Comparison of ENCODE assay signal across 9 cellular contexts in genomic region chr3:132317229-132317948, GRCh38. TPM values are rescaled to one million over a fixed set of nuclear protein-coding genes. Genes with fewer than 3 reads are reported as not detected.
DNase-seq lines count a peak whose midpoint lies in the region; ATAC-seq and TF ChIP-seq lines count a peak whose summit lies in the region.
"Had no signal": no experiment of that assay in that cellular context is flagged by ENCODE, and none has a peak within 500 bp of the region (broad histone marks: within the 10 kb centered on the region; RNA-seq: fewer than 3 reads in every experiment).

A gene with protein sequence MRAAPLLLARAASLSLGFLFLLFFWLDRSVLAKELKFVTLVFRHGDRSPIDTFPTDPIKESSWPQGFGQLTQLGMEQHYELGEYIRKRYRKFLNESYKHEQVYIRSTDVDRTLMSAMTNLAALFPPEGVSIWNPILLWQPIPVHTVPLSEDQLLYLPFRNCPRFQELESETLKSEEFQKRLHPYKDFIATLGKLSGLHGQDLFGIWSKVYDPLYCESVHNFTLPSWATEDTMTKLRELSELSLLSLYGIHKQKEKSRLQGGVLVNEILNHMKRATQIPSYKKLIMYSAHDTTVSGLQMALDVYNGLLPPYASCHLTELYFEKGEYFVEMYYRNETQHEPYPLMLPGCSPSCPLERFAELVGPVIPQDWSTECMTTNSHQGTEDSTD (plus strand): TSS chr3:132317407. CDS start chr3:132317457, 50 bp downstream.

- H3K4me1 ChIP-seq in foreskin keratinocyte, result peaks cover 15% of the 10 kb centered on the region
- H3K4me1 ChIP-seq in CD8-positive, alpha-beta memory T cell (ENCODE audit: insufficient read depth, low read length), result no peaks in the 10 kb centered on the region

- TF ChIP-seq CTCF in foreskin keratinocyte (conservative IDR thresholded peaks at IDR 0.05), result no peak
- TF ChIP-seq CTCF in progenitor cell of endocrine pancreas (IDR thresholded peaks at IDR 0.05; ENCODE audit: unreplicated experiment), result peak; percentile 6

- H3K27ac ChIP-seq in foreskin keratinocyte, result peak within 1 kb of the TSS; percentile 65
- H3K27ac ChIP-seq in CD8-positive, alpha-beta memory T cell (ENCODE audit: low read depth, low read length), result no peak within 1 kb of the TSS

- H3K36me3 ChIP-seq in CD8-positive, alpha-beta memory T cell (ENCODE audit: insufficient read depth, low read length), result no peaks in the 10 kb centered on the region

- peaks cover 24% of the 10 kb centered on the region for H3K4me1 Mint-ChIP-seq in progenitor cell of endocrine pancreas (ENCODE audit: low read depth)
- H3K4me1 Mint-ChIP-seq in CD8-positive, alpha-beta memory T cell, result no peaks in the 10 kb centered on the region

- H3K27ac Mint-ChIP-seq in progenitor cell of endocrine pancreas, result peak within 1 kb of the TSS; percentile 99
- no peak within 1 kb of the TSS for H3K27ac Mint-ChIP-seq in CD8-positive, alpha-beta memory T cell

- H3K9me3 ChIP-seq in CD8-positive, alpha-beta memory T cell (ENCODE audit: low read length), result no peaks in the 10 kb centered on the region

- POLR2A ChIA-PET in CD8-positive, alpha-beta memory T cell (lab: Charles Lee), result no interaction called here

- H3K9me3 Mint-ChIP-seq in progenitor cell of endocrine pancreas (ENCODE audit: low read depth), result peaks cover 14% of the 10 kb centered on the region
- H3K9me3 Mint-ChIP-seq in CD8-positive, alpha-beta memory T cell, result peaks cover 0 to 2% (median 0%) of the 10 kb centered on the region in 5 donors

- no peak within 1 kb of the TSS for H3K4me3 ChIP-seq in CD8-positive, alpha-beta memory T cell (ENCODE audit: low read length)

- H3K27me3 ChIP-seq in foreskin keratinocyte, result no peaks in the 10 kb centered on the region
- H3K27me3 ChIP-seq in CD8-positive, alpha-beta memory T cell (ENCODE audit: insufficient read depth, low read length, poor library complexity, severe bottlenecking), result no peaks in the 10 kb centered on the region

- H3K27me3 Mint-ChIP-seq in progenitor cell of endocrine pancreas, result no peaks in the 10 kb centered on the region
- peaks cover 8 to 41% of the 10 kb centered on the region in 2 donors for H3K27me3 Mint-ChIP-seq in CD8-positive, alpha-beta memory T cell

- H3K36me3 Mint-ChIP-seq in progenitor cell of endocrine pancreas (ENCODE audit: insufficient read depth), result peaks cover 9% of the 10 kb centered on the region
- H3K36me3 Mint-ChIP-seq in CD8-positive, alpha-beta memory T cell, result no peaks in the 10 kb centered on the region

- ATAC-seq in HG03095 (IDR thresholded peaks at IDR 0.05; ENCODE audit: unreplicated experiment) (peak; percentile 72), foreskin keratinocyte (peak; percentile 81), GM21447 (IDR thresholded peaks at IDR 0.05; ENCODE audit: unreplicated experiment) (no peak), HG02981 (IDR thresholded peaks at IDR 0.05; ENCODE audit: unreplicated experiment) (no peak)

- CTCF ChIA-PET in CD8-positive, alpha-beta memory T cell (lab: Charles Lee), result no interaction called here

- peak within 1 kb of the TSS; percentile 69 for H3K4me3 Mint-ChIP-seq in progenitor cell of endocrine pancreas (ENCODE audit: low read depth)
- no peak within 1 kb of the TSS for H3K4me3 Mint-ChIP-seq in CD8-positive, alpha-beta memory T cell

- DNase-seq in DMS53 (lab: John Stamatoyannopoulos, UW) (peak; percentile 62), SIG-M5 treated with dmso at 0.1 percent for 504 hours (lab: John Stamatoyannopoulos, UW; ENCODE audit: unreplicated experiment) (peak; percentile 98), foreskin keratinocyte (peak; percentile 64 to 73), progenitor cell of endocrine pancreas (ENCODE audit: low spot score, unreplicated experiment) (no peak)
- no peak for DNase-seq in CD8-positive, alpha-beta memory T cell

RNA-seq across cellular contexts. Expression of the gene that starts here (rescaled TPM):
- total RNA-seq in foreskin keratinocyte, result 0.21 and 0.78 TPM in 2 replicates
- 0.12 and 0.21 TPM in 2 replicates for polyA plus RNA-seq in foreskin keratinocyte
- total RNA-seq in progenitor cell of endocrine pancreas, result 8.1 and 9.1 TPM in 2 replicates
- not detected for total RNA-seq in CD8-positive, alpha-beta memory T cell
- polyA plus RNA-seq in CD8-positive, alpha-beta memory T cell, result not detected
- total RNA-seq: pulmonary artery endothelial cell had no signal

Comparison
In these comparisons a context has a peak if more than half of its experiments do, and no peak if none do; other contexts are left out.
1. Peak in DNase-seq, ATAC-seq and H3K27ac ChIP-seq in foreskin keratinocyte; RNA of the gene not detected or under 1 TPM.
2. DNase-seq: peak in DMS53 (single experiment) and SIG-M5 treated with dmso at 0.1 percent for 504 hours (single experiment); none in progenitor cell of endocrine pancreas (single experiment) and CD8-positive, alpha-beta memory T cell (0 of 5).